9 cellular contexts compared by ENCODE assay signal in the genomic region with DNA sequence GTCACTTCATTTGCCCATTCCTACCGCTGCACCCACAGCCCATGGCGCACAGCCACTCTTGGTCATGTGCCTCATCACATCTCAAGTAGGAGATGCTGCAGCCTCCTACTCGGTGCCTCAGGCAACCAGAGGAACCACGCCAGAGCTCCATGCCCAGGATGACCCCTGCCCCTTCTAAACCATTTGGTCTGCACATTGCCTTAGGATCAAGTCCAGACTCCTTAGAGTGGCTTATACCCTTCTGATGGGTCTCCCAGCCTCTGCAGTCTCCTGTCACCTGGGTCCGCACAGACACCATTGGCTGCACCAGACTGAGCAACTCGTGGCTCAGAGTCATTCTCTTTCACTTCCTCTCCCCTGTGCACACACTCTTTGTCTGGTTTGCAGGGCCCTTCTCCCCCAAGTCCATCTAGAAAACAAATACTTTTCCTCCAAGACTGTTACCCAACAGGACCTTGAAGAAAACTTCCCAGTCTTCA. TPM values are rescaled to one million over a fixed set of nuclear protein-coding genes. Genes with fewer than 3 reads are reported as not detected.
DNase-seq lines count a peak whose midpoint lies in the region; ATAC-seq and TF ChIP-seq lines count a peak whose summit lies in the region.
"Had no signal": no experiment of that assay in that cellular context is flagged by ENCODE, and none has a peak within 500 bp of the region (broad histone marks: within the 10 kb centered on the region; RNA-seq: fewer than 3 reads in every experiment).

No MANE protein-coding gene starts in this region.

- peak overlapping the region; percentile 84 for H3K27ac Mint-ChIP-seq in activated CD4-positive, alpha-beta T cell treated with anti-CD3 and anti-CD28 coated beads for 36 hours
- peak overlapping the region; percentile 43 to 94 (median 81) for H3K27ac Mint-ChIP-seq in naive thymus-derived CD8-positive, alpha-beta T cell

- in situ Hi-C loops in mammary epithelial cell (cut with MboI; ENCODE audit: low sequenced_read_pairs in 2 of 2): loop anchor here (5.0 to 10.0 kb wide), 3 partner anchors 152 to 259 kb away; no protein-coding TSS in a partner anchor

- H3K4me1 ChIP-seq in Peyer's patch (peaks cover 6 to 36% (median 26%) of the 10 kb centered on the region in 4 donors), mammary epithelial cell (ENCODE audit: insufficient read depth, low read length) (peaks cover 15% of the 10 kb centered on the region)

- H3K27me3 Mint-ChIP-seq in activated CD4-positive, alpha-beta T cell treated with anti-CD3 and anti-CD28 coated beads for 36 hours: no peaks in the 10 kb centered on the region
- H3K27me3 Mint-ChIP-seq in naive thymus-derived CD8-positive, alpha-beta T cell: no peaks in the 10 kb centered on the region

- no peak overlapping the region for H3K4me3 ChIP-seq in Peyer's patch
- H3K4me3 ChIP-seq in mammary epithelial cell (replicated peaks in 1 of 3; ENCODE audit: insufficient read depth in 1 of 3, low read depth in 2 of 3, low read length in 3 of 3): no peak overlapping the region

- peaks cover 64% of the 10 kb centered on the region for H3K4me1 Mint-ChIP-seq in activated CD4-positive, alpha-beta T cell treated with anti-CD3 and anti-CD28 coated beads for 36 hours
- peaks cover 31 to 65% (median 59%) of the 10 kb centered on the region in 4 donors for H3K4me1 Mint-ChIP-seq in naive thymus-derived CD8-positive, alpha-beta T cell

- dilution Hi-C loops in mammary epithelial cell (cut with HindIII; ENCODE audit: low sequenced_read_pairs): no loop called here

- H3K36me3 Mint-ChIP-seq in activated CD4-positive, alpha-beta T cell treated with anti-CD3 and anti-CD28 coated beads for 36 hours (ENCODE audit: low read depth): no peaks in the 10 kb centered on the region
- no peaks in the 10 kb centered on the region for H3K36me3 Mint-ChIP-seq in naive thymus-derived CD8-positive, alpha-beta T cell

- intact Hi-C loops in activated CD4-positive, alpha-beta T cell treated with anti-CD3 and anti-CD28 coated beads for 36 hours (cut with DNase I, micrococcal nuclease): loop anchor here (2.0 to 5.0 kb wide), 2 partner anchors 29 to 288 kb away; no protein-coding TSS in a partner anchor
- intact Hi-C loops in mammary epithelial cell (cut with micrococcal nuclease): loop anchor here (5.0 kb wide), 1 partner anchor 47 kb away; no protein-coding TSS in a partner anchor

- 77% methylated on average over 6 of the region's 6 CpGs for WGBS in mammary epithelial cell (ENCODE audit: low coverage, missing lambda C conversion rate)

- no peaks in the 10 kb centered on the region for H3K79me2 ChIP-seq in mammary epithelial cell (ENCODE audit: insufficient read depth, low read length)

- H3K27ac ChIP-seq in Peyer's patch (peak overlapping the region; percentile 30 to 97 (median 82)), mammary epithelial cell (ENCODE audit: insufficient read depth, low read depth, low read length) (no peak overlapping the region)

- peak in 1 of 2 donors; percentile 10 for TF ChIP-seq POLR2A in Peyer's patch (IDR thresholded peaks at IDR 0.05)

- no peak overlapping the region for H2AFZ ChIP-seq in mammary epithelial cell (ENCODE audit: low read depth, low read length)

- H3K4me2 ChIP-seq in mammary epithelial cell (ENCODE audit: insufficient read depth, low read depth, low read length): no peak overlapping the region

- H3K9me3 ChIP-seq in Peyer's patch: no peaks in the 10 kb centered on the region
- no peaks in the 10 kb centered on the region for H3K9me3 ChIP-seq in mammary epithelial cell (replicated peaks; ENCODE audit: insufficient read depth, low read length)

- no peak for TF ChIP-seq CTCF in Peyer's patch (IDR thresholded peaks at IDR 0.05)
- TF ChIP-seq CTCF in mammary epithelial cell (conservative IDR thresholded peaks at IDR 0.05 in 1 of 2, IDR thresholded peaks at IDR 0.05 in 1 of 2; ENCODE audit: extremely low read depth in 1 of 2, insufficient read depth in 1 of 2, low read depth in 1 of 2, low read length in 2 of 2): no peak

- no peaks in the 10 kb centered on the region for H3K27me3 ChIP-seq in Peyer's patch
- no peaks in the 10 kb centered on the region for H3K27me3 ChIP-seq in mammary epithelial cell (ENCODE audit: insufficient read depth, low read length)

- no peaks in the 10 kb centered on the region for H4K20me1 ChIP-seq in mammary epithelial cell (ENCODE audit: insufficient read depth, low read length)

- ATAC-seq in activated CD4-positive, alpha-beta T cell treated with anti-CD3 and anti-CD28 coated beads for 36 hours: peak; percentile 37
- peak; percentile 68 for ATAC-seq in HG02798 (IDR thresholded peaks at IDR 0.05; ENCODE audit: poor library complexity, unreplicated experiment)
- peak; percentile 22 to 24 for ATAC-seq in naive thymus-derived CD8-positive, alpha-beta T cell

- CTCF ChIA-PET in activated CD4-positive, alpha-beta T cell treated with anti-CD3 and anti-CD28 coated beads for 36 hours (lab: Charles Lee): interaction anchor here (0.6 to 4.5 kb wide), 8 partner anchors 9 to 263 kb away, joined by 3 to 71 read pairs (median 20); no protein-coding TSS in a partner anchor
- CTCF ChIA-PET in mammary epithelial cell (lab: Charles Lee; ENCODE audit: low non-redundant PET): no interaction called here

- H3K36me3 ChIP-seq in Peyer's patch: no peaks in the 10 kb centered on the region
- no peaks in the 10 kb centered on the region for H3K36me3 ChIP-seq in mammary epithelial cell (ENCODE audit: insufficient read depth, low read length)

- no peaks in the 10 kb centered on the region for H3K9me3 Mint-ChIP-seq in activated CD4-positive, alpha-beta T cell treated with anti-CD3 and anti-CD28 coated beads for 36 hours (ENCODE audit: low read depth)
- H3K9me3 Mint-ChIP-seq in naive thymus-derived CD8-positive, alpha-beta T cell: no peaks in the 10 kb centered on the region

- POLR2A ChIA-PET in activated CD4-positive, alpha-beta T cell treated with anti-CD3 and anti-CD28 coated beads for 36 hours (lab: Charles Lee): interaction anchor here (1.3 kb wide), 1 partner anchor 8 kb away, joined by 5 read pairs; no protein-coding TSS in a partner anchor
- POLR2A ChIA-PET in naive thymus-derived CD8-positive, alpha-beta T cell (lab: Charles Lee): interaction anchor here (0.8 to 0.9 kb wide), 2 partner anchors 12 to 249 kb away, joined by 3 read pairs; no protein-coding TSS in a partner anchor

- no peak overlapping the region for H3K9ac ChIP-seq in mammary epithelial cell (ENCODE audit: insufficient read depth, low read length)

- peak; percentile 54 for DNase-seq in activated CD4-positive, alpha-beta T cell treated with anti-CD3 and anti-CD28 coated beads for 36 hours
- no peak for DNase-seq in activated CD4-positive, alpha-beta T cell treated with anti-CD3 and anti-CD28 coated beads for 1 hour
- DNase-seq in Peyer's patch: peak in 2 of 3 donors; percentile 75 to 80
- DNase-seq in naive thymus-derived CD8-positive, alpha-beta T cell: peak in 1 of 10 donors; percentile 30
- no peak for DNase-seq in mesenteric fat pad (ENCODE audit: low spot score)
- no peak for DNase-seq in mammary epithelial cell
- no peak for DNase-seq in HPDE6-E6E7 (ENCODE audit: extremely low spot score)

- peak overlapping the region; percentile 23 for H3K4me3 Mint-ChIP-seq in activated CD4-positive, alpha-beta T cell treated with anti-CD3 and anti-CD28 coated beads for 36 hours
- H3K4me3 Mint-ChIP-seq in naive thymus-derived CD8-positive, alpha-beta T cell: peak overlapping the region in 9 of 10 donors; percentile 8 to 61 (median 54)

- no TSS peak for BruUV-seq in mammary epithelial cell (replicated peaks; lab: Mats Ljungman, UMichigan)

RNA-seq across cellular contexts. Expression of a gene that starts 2.2 kb away (rescaled TPM):
- under 1 TPM in 1 of 2 experiments, not detected in 1; 0.16 TPM for total RNA-seq in activated CD4-positive, alpha-beta T cell treated with anti-CD3 and anti-CD28 coated beads for 36 hours
- 10 to 100 TPM in 1 of 4 donors, 1 to 10 TPM in 2, not detected in 1; 2.3 to 14.9 (median 4.7) TPM for total RNA-seq in Peyer's patch
- under 1 TPM in 1 of 2 experiments, not detected in 1; 0.62 TPM for total RNA-seq in naive thymus-derived CD8-positive, alpha-beta T cell
- polyA plus RNA-seq in naive thymus-derived CD8-positive, alpha-beta T cell: not detected
- 17.2 TPM for total RNA-seq in mesenteric fat pad
- total RNA-seq in mammary epithelial cell: not detected
- not detected for polyA plus RNA-seq in mammary epithelial cell
- polyA minus RNA-seq in mammary epithelial cell: not detected
- total RNA-seq: fibroblast of lung had no signal
- polyA plus RNA-seq: fibroblast of lung had no signal

RNA-seq across cellular contexts. Expression of a gene that starts 2.2 kb away (rescaled TPM):
- total RNA-seq in activated CD4-positive, alpha-beta T cell treated with anti-CD3 and anti-CD28 coated beads for 36 hours: not detected
- total RNA-seq in Peyer's patch (10 to 100 TPM in 1 of 4 donors, 1 to 10 TPM in 2, not detected in 1; 2.1 to 27.2 (median 6.4) TPM), mesenteric fat pad (13.7 TPM), mammary epithelial cell (not detected)
- total RNA-seq in naive thymus-derived CD8-positive, alpha-beta T cell: not detected
- polyA plus RNA-seq in naive thymus-derived CD8-positive, alpha-beta T cell: not detected
- not detected for polyA plus RNA-seq in mammary epithelial cell
- not detected for polyA minus RNA-seq in mammary epithelial cell
- total RNA-seq: fibroblast of lung had no signal
- polyA plus RNA-seq: fibroblast of lung had no signal

RNA-seq across cellular contexts. Expression of a gene that starts 31.9 kb away (rescaled TPM):
- total RNA-seq in activated CD4-positive, alpha-beta T cell treated with anti-CD3 and anti-CD28 coated beads for 36 hours: 1 to 10 TPM; 4.7 to 7.6 TPM
- total RNA-seq in Peyer's patch (10 to 100 TPM in 1 of 4 donors, 1 to 10 TPM in 3; 3.9 to 30.5 (median 6.8) TPM), mesenteric fat pad (98.7 TPM), mammary epithelial cell (under 1 TPM; 0.17 to 0.42 TPM)
- 10 to 100 TPM; 58.1 to 59.7 TPM for total RNA-seq in naive thymus-derived CD8-positive, alpha-beta T cell
- polyA plus RNA-seq in naive thymus-derived CD8-positive, alpha-beta T cell: 100 to 1,000 TPM; 159 to 250 (median 243) TPM
- 0.16 TPM for polyA plus RNA-seq in mammary epithelial cell
- polyA minus RNA-seq in mammary epithelial cell: not detected

RNA-seq across cellular contexts. Expression of a gene that starts 56.4 kb away (rescaled TPM):
- total RNA-seq in activated CD4-positive, alpha-beta T cell treated with anti-CD3 and anti-CD28 coated beads for 36 hours: 100 to 1,000 TPM; 292 to 301 TPM
- total RNA-seq in Peyer's patch: 100 to 1,000 TPM in 3 of 4 donors, 10 to 100 TPM in 1; 86.6 to 271 (median 136) TPM
- total RNA-seq in naive thymus-derived CD8-positive, alpha-beta T cell: 100 to 1,000 TPM; 105 to 115 TPM
- 100 to 1,000 TPM; 411 to 437 (median 416) TPM for polyA plus RNA-seq in naive thymus-derived CD8-positive, alpha-beta T cell
- 161 TPM for total RNA-seq in mesenteric fat pad
- total RNA-seq in mammary epithelial cell: 100 to 1,000 TPM; 184 to 228 TPM
- 364 TPM for polyA plus RNA-seq in mammary epithelial cell
- polyA minus RNA-seq in mammary epithelial cell: 141 TPM

RNA-seq across cellular contexts. Expression of a gene that starts 56.6 kb away (rescaled TPM):
- total RNA-seq in activated CD4-positive, alpha-beta T cell treated with anti-CD3 and anti-CD28 coated beads for 36 hours: 10 to 100 TPM; 42.5 to 53.6 TPM
- total RNA-seq in Peyer's patch: 10 to 100 TPM; 19.0 to 33.0 (median 26.4) TPM
- total RNA-seq in naive thymus-derived CD8-positive, alpha-beta T cell: 10 to 100 TPM; 35.4 to 35.9 TPM
- polyA plus RNA-seq in naive thymus-derived CD8-positive, alpha-beta T cell: 10 to 100 TPM; 36.9 to 44.6 (median 43.9) TPM
- total RNA-seq in mesenteric fat pad: 35.4 TPM
- 10 to 100 TPM; 51.8 to 71.0 TPM for total RNA-seq in mammary epithelial cell
- 165 TPM for polyA plus RNA-seq in mammary epithelial cell
- 217 TPM for polyA minus RNA-seq in mammary epithelial cell

Comparison
In these comparisons a context has a peak if more than half of its experiments do, and no peak if none do; other contexts are left out.
1. DNase-seq: peak in activated CD4-positive, alpha-beta T cell treated with anti-CD3 and anti-CD28 coated beads for 36 hours (single experiment) and Peyer's patch (2 of 3); none in activated CD4-positive, alpha-beta T cell treated with anti-CD3 and anti-CD28 coated beads for 1 hour (single experiment), mesenteric fat pad (single experiment), mammary epithelial cell (single experiment) and HPDE6-E6E7 (single experiment).
2. Peak in every context shown above with its lines, with median percentiles within 50 percentile points of each other: ATAC-seq.